7 cellular contexts compared by ENCODE assay signal in genomic region chr1:234731371-234732085, GRCh38.
DNase-seq lines count a peak whose midpoint lies in the region; ATAC-seq lines count a peak whose summit lies in the region.

No MANE protein-coding gene starts in this region.

- ATAC-seq in GM18868 (IDR thresholded peaks at IDR 0.05; ENCODE audit: unreplicated experiment) (peak; percentile 69), HG02870 (IDR thresholded peaks at IDR 0.05; ENCODE audit: unreplicated experiment) (peak; percentile 73), esophagus mucosa (peak; percentile 44)

- peak in 3 of 5 donors; percentile 15 to 89 (median 18) for DNase-seq in T-helper 1 cell
- DNase-seq in stimulated activated CD8-positive, alpha-beta memory T cell treated with anti-CD3 and anti-CD28 coated beads, Interleukin-15, amount 100 ng/mL, for 48 hours (ENCODE audit: low read depth in 2 of 2): peak; percentile 19 to 22
- DNase-seq in NCI-H1930 (lab: John Stamatoyannopoulos, UW): no peak
- DNase-seq in mucosa of gallbladder (ENCODE audit: low spot score): no peak

Comparison
In these comparisons a context has a peak if more than half of its experiments do, and no peak if none do; other contexts are left out.
1. DNase-seq: peak in T-helper 1 cell (3 of 5) and stimulated activated CD8-positive, alpha-beta memory T cell treated with anti-CD3 and anti-CD28 coated beads, Interleukin-15, amount 100 ng/mL, for 48 hours (2 of 2); none in NCI-H1930 (0 of 2) and mucosa of gallbladder (single experiment).
2. Peak in every context shown above with its lines, with median percentiles within 50 percentile points of each other: ATAC-seq.